ENCODE assay signal across 24 cellular contexts in the genomic region with DNA sequence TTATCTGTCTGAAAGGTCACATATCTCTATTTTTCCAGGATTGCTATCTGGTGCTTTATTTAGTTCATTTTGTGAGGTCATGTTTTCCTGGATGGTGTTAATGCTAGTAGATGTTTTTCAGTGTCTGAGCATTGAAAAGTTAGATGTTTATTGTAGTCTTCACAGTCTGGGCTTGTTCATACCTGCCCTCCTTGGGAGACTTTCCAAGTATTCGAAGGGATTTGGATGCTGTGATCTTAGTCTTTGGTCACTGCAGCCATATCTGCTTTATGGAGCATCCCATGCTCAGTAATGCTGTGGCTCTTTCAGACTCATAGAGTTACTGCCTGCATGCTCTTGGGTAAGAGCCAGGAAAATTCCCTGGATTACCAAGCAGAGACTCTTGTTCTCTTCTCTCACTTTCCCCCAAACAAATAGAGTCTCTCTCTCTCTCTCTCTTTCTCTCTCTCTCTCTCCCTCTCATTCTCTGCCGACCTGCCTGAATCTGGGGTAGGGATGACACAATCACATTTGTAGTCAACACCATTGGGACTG.
"Had no signal": no experiment of that assay in that cellular context is flagged by ENCODE, and none has a peak within 500 bp of the region (broad histone marks: within the 10 kb centered on the region; RNA-seq: fewer than 3 reads in every experiment).

No MANE protein-coding gene starts in this region.

- H3K27ac Mint-ChIP-seq: activated CD4-positive, alpha-beta memory T cell treated with anti-CD3 and anti-CD28 coated beads, Interleukin-2, amount 10 ng/mL, durations not matched to agents 7 days and 5 days; activated CD4-positive, alpha-beta T cell treated with anti-CD3 and anti-CD28 coated beads, Interleukin-2, amount 10 ng/mL, durations not matched to agents 7 days and 5 days; activated naive CD4-positive, alpha-beta T cell treated with anti-CD3 and anti-CD28 coated beads, Interleukin-2, amount 50 U/mL, for 24 hours; IgD-negative memory B cell had no signal

- H3K4me3 ChIP-seq: body of pancreas, SK-N-MC had no signal

- H3K27me3 Mint-ChIP-seq: activated CD4-positive, alpha-beta memory T cell treated with anti-CD3 and anti-CD28 coated beads, Interleukin-2, amount 10 ng/mL, durations not matched to agents 7 days and 5 days; activated CD4-positive, alpha-beta T cell treated with anti-CD3 and anti-CD28 coated beads, Interleukin-2, amount 10 ng/mL, durations not matched to agents 7 days and 5 days; activated naive CD4-positive, alpha-beta T cell treated with anti-CD3 and anti-CD28 coated beads, Interleukin-2, amount 50 U/mL, for 24 hours had no signal

- H3K27ac ChIP-seq: body of pancreas, SK-N-MC, VCaP had no signal

- H3K4me1 ChIP-seq: body of pancreas had no signal

- H3K4me1 Mint-ChIP-seq: activated CD4-positive, alpha-beta memory T cell treated with anti-CD3 and anti-CD28 coated beads, Interleukin-2, amount 10 ng/mL, durations not matched to agents 7 days and 5 days; activated CD4-positive, alpha-beta T cell treated with anti-CD3 and anti-CD28 coated beads, Interleukin-2, amount 10 ng/mL, durations not matched to agents 7 days and 5 days; activated naive CD4-positive, alpha-beta T cell treated with anti-CD3 and anti-CD28 coated beads, Interleukin-2, amount 50 U/mL, for 24 hours; IgD-negative memory B cell had no signal

- H3K36me3 Mint-ChIP-seq: activated naive CD4-positive, alpha-beta T cell treated with anti-CD3 and anti-CD28 coated beads, Interleukin-2, amount 50 U/mL, for 24 hours; IgD-negative memory B cell had no signal

- ATAC-seq: body of pancreas, Right ventricle myocardium inferior had no signal

- H3K4me3 Mint-ChIP-seq: activated CD4-positive, alpha-beta memory T cell treated with anti-CD3 and anti-CD28 coated beads, Interleukin-2, amount 10 ng/mL, durations not matched to agents 7 days and 5 days; activated CD4-positive, alpha-beta T cell treated with anti-CD3 and anti-CD28 coated beads, Interleukin-2, amount 10 ng/mL, durations not matched to agents 7 days and 5 days; activated naive CD4-positive, alpha-beta T cell treated with anti-CD3 and anti-CD28 coated beads, Interleukin-2, amount 50 U/mL, for 24 hours; IgD-negative memory B cell had no signal

- H3K27me3 ChIP-seq: body of pancreas had no signal

- H3K9me3 Mint-ChIP-seq: activated CD4-positive, alpha-beta T cell treated with anti-CD3 and anti-CD28 coated beads, Interleukin-2, amount 10 ng/mL, durations not matched to agents 7 days and 5 days; activated naive CD4-positive, alpha-beta T cell treated with anti-CD3 and anti-CD28 coated beads, Interleukin-2, amount 50 U/mL, for 24 hours had no signal

- H3K9me3 ChIP-seq: body of pancreas had no signal

- DNase-seq: activated CD4-positive, alpha-beta memory T cell treated with anti-CD3 and anti-CD28 coated beads, Interleukin-2, amount 10 ng/mL, durations not matched to agents 7 days and 5 days; activated CD4-positive, alpha-beta T cell treated with anti-CD3 and anti-CD28 coated beads, Interleukin-2, amount 10 ng/mL, durations not matched to agents 7 days and 5 days; activated CD4-positive, CD25-positive, alpha-beta regulatory T cell; activated naive CD4-positive, alpha-beta T cell; activated T-cell treated with anti-CD3 and anti-CD28 coated beads for 4 hours; activated T-cell treated with anti-CD3 and anti-CD28 coated beads, Interleukin-2, amount 50 U/mL, for 48 hours; aorta; body of pancreas; KG1; MM.1S; NCI-H1105; NCI-H1436; NCI-H1694 treated with DMSO at 0.1 percent for 48 hours; NCI-H2029 treated with DMSO at 0.1 percent for 48 hours; NCI-H446 treated with DMSO at 0.1 percent for 48 hours; NCI-H524 treated with DMSO at 0.1 percent for 48 hours; NCI-H774; RPMI8226; T-helper 1 cell had no signal
